Comparison of ENCODE assay signal across 9 cellular contexts in the genomic region with DNA sequence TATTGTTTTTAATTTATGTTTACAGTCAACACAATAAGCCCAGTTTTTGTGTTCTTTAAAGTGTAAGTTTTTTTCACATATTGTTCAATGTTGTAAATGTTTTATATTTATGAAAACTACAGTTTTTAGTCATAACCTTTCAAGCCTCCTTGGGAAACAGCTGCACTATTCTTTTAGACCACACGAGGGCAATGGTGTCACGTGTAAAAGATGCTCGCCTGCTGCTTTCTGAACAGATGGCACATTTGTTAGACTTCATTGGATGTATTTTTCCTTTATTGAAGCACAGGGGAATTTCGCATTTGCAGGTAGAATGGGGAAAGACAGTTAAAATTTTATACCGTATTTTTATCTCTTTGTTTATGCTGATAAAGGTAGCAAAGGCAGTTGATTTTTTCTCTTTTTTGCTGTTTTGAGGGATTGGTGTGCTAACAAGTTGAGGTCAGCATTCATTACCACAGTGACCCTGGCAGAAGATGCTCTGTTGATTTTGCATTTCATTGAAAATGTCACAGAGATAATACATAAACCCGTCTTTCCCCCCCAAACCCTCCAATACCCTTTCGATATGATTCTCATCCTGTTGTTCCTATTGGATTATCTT. TPM values are rescaled to one million over a fixed set of nuclear protein-coding genes. Genes with fewer than 3 reads are reported as not detected.
A peak's percentile ranks its signal among the peaks of the same experiment; 100 is the strongest.
DNase-seq lines count a peak whose midpoint lies in the region; ATAC-seq and TF ChIP-seq lines count a peak whose summit lies in the region.
"Had no signal": no experiment of that assay in that cellular context is flagged by ENCODE, and none has a peak within 500 bp of the region (broad histone marks: within the 10 kb centered on the region; RNA-seq: fewer than 3 reads in every experiment).

No MANE protein-coding gene starts in this region.

- intact Hi-C loops in left cardiac atrium (cut with DNase I) = loop anchor here (2.0 to 10.0 kb wide), 3 partner anchors 933 to 1640 kb away; no protein-coding TSS in a partner anchor
- intact Hi-C loops in sigmoid colon (cut with DNase I) = loop anchor here (2.0 to 10.0 kb wide), 3 partner anchors 130 to 1643 kb away; no protein-coding TSS in a partner anchor

- no peaks in the 10 kb centered on the region for H3K9me3 ChIP-seq in adipocyte (ENCODE audit: control insufficient read depth, low read length)
- no peaks in the 10 kb centered on the region for H3K9me3 ChIP-seq in sigmoid colon
- H3K9me3 ChIP-seq: SJSA1 had no signal

- no peak for TF ChIP-seq EP300 in sigmoid colon (IDR thresholded peaks at IDR 0.05)

- H3K4me1 ChIP-seq in adipocyte (ENCODE audit: control insufficient read depth, insufficient read depth, low read length) (peaks cover 12% of the 10 kb centered on the region), sigmoid colon (peaks cover 0 to 24% (median 13%) of the 10 kb centered on the region in 4 donors)

- DNase-seq in C1 segment of cervical spinal cord (lab: John Stamatoyannopoulos, UW) (peak in 10 of 14 donors; percentile 1 to 59 (median 16)), HS-5 (ENCODE audit: low read depth) (peak; percentile 41), adipocyte (ENCODE audit: low read depth) (peak; percentile 82), left cardiac atrium (peak; percentile 29), sigmoid colon (no peak)

- ATAC-seq in GM18870 (IDR thresholded peaks at IDR 0.05; ENCODE audit: unreplicated experiment) (peak; percentile 48), SK-N-SH treated with all-trans-retinoic acid at 6 μM for 48 hours (peak; percentile 68), left cardiac atrium (peak in 1 of 2 donors; percentile 50), HG02642 (IDR thresholded peaks at IDR 0.05; ENCODE audit: poor library complexity, unreplicated experiment) (no peak)

- H3K36me3 ChIP-seq in adipocyte (ENCODE audit: control insufficient read depth, insufficient read depth, low read length, severe bottlenecking) (no peaks in the 10 kb centered on the region), sigmoid colon (no peaks in the 10 kb centered on the region)
- H3K36me3 ChIP-seq: SJSA1 had no signal

- TF ChIP-seq POLR2A in sigmoid colon (IDR thresholded peaks at IDR 0.05) = no peak

- H3K4me3 ChIP-seq in adipocyte (ENCODE audit: low read length) (no peak overlapping the region), sigmoid colon (no peak overlapping the region)
- H3K4me3 ChIP-seq: SJSA1 had no signal

- TF ChIP-seq CTCF in sigmoid colon (IDR thresholded peaks at IDR 0.05) = peak; percentile 63 to 91 (median 84)

- H3K27ac ChIP-seq in sigmoid colon = no peak overlapping the region
- H3K27ac ChIP-seq: SJSA1 had no signal

- H3K27me3 ChIP-seq in adipocyte (replicated peaks; ENCODE audit: control insufficient read depth, insufficient read depth, low read length) = peaks cover 3% of the 10 kb centered on the region
- H3K27me3 ChIP-seq in sigmoid colon = peaks cover 0 to 10% (median 0%) of the 10 kb centered on the region in 3 donors
- H3K27me3 ChIP-seq: SJSA1 had no signal

- H3K9ac ChIP-seq in adipocyte (ENCODE audit: low read length) = no peak overlapping the region

- 14 to 15% methylated on average over 7 of the region's 7 CpGs for WGBS in sigmoid colon, 2 donors

TF ChIP-seq in SK-N-SH treated with all-trans-retinoic acid at 6 μM for 48 hours, 23 proteins besides CTCF, POLR2A, EP300 and RAD21:
- TF ChIP-seq TCF4 (CRISPR knock-in tag; IDR thresholded peaks at IDR 0.05; ENCODE audit: borderline replicate concordance) (no peak), ZFP3 (CRISPR knock-in tag; IDR thresholded peaks at IDR 0.05) (no peak), ISL1 (CRISPR knock-in tag; IDR thresholded peaks at IDR 0.05) (no peak), ZC3H10 (CRISPR knock-in tag; IDR thresholded peaks at IDR 0.05) (no peak), CSRNP3 (CRISPR knock-in tag; IDR thresholded peaks at IDR 0.05) (no peak), ZFP30 (CRISPR knock-in tag; IDR thresholded peaks at IDR 0.05) (no peak), ZNF70 (CRISPR knock-in tag; IDR thresholded peaks at IDR 0.05) (no peak), ESRRG (CRISPR knock-in tag; IDR thresholded peaks at IDR 0.05) (no peak), GLIS3 (CRISPR knock-in tag; IDR thresholded peaks at IDR 0.05) (no peak), TOX (CRISPR knock-in tag; IDR thresholded peaks at IDR 0.05; ENCODE audit: borderline replicate concordance) (no peak), BACH2 (CRISPR knock-in tag; IDR thresholded peaks at IDR 0.05; ENCODE audit: borderline replicate concordance) (no peak), CSDC2 (CRISPR knock-in tag; IDR thresholded peaks at IDR 0.05) (no peak), SNAI2 (CRISPR knock-in tag; IDR thresholded peaks at IDR 0.05) (no peak)
- TF ChIP-seq, protein P1, sequence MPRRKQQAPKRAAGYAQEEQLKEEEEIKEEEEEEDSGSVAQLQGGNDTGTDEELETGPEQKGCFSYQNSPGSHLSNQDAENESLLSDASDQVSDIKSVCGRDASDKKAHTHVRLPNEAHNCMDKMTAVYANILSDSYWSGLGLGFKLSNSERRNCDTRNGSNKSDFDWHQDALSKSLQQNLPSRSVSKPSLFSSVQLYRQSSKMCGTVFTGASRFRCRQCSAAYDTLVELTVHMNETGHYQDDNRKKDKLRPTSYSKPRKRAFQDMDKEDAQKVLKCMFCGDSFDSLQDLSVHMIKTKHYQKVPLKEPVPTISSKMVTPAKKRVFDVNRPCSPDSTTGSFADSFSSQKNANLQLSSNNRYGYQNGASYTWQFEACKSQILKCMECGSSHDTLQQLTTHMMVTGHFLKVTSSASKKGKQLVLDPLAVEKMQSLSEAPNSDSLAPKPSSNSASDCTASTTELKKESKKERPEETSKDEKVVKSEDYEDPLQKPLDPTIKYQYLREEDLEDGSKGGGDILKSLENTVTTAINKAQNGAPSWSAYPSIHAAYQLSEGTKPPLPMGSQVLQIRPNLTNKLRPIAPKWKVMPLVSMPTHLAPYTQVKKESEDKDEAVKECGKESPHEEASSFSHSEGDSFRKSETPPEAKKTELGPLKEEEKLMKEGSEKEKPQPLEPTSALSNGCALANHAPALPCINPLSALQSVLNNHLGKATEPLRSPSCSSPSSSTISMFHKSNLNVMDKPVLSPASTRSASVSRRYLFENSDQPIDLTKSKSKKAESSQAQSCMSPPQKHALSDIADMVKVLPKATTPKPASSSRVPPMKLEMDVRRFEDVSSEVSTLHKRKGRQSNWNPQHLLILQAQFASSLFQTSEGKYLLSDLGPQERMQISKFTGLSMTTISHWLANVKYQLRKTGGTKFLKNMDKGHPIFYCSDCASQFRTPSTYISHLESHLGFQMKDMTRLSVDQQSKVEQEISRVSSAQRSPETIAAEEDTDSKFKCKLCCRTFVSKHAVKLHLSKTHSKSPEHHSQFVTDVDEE (CRISPR knock-in tag; IDR thresholded peaks at IDR 0.05) = no peak
- TF ChIP-seq, protein P2, sequence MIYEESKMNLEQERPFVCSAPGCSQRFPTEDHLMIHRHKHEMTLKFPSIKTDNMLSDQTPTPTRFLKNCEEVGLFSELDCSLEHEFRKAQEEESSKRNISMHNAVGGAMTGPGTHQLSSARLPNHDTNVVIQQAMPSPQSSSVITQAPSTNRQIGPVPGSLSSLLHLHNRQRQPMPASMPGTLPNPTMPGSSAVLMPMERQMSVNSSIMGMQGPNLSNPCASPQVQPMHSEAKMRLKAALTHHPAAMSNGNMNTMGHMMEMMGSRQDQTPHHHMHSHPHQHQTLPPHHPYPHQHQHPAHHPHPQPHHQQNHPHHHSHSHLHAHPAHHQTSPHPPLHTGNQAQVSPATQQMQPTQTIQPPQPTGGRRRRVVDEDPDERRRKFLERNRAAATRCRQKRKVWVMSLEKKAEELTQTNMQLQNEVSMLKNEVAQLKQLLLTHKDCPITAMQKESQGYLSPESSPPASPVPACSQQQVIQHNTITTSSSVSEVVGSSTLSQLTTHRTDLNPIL (CRISPR knock-in tag; IDR thresholded peaks at IDR 0.05; ENCODE audit: low read depth) = no peak

RNA-seq across cellular contexts. Expression of gene MAT2B, which starts 59.0 kb away (rescaled TPM):
- 10 to 100 TPM; 53.0 to 72.7 TPM for total RNA-seq in left cardiac atrium
- 10 to 100 TPM; 41.5 to 90.3 (median 67.4) TPM for total RNA-seq in sigmoid colon
- 100 to 1,000 TPM in 1 of 3 donors, 10 to 100 TPM in 2; 66.0 to 100 (median 80.5) TPM for polyA plus RNA-seq in sigmoid colon
